Comparison of ENCODE assay signal across 8 cellular contexts in the genomic region with DNA sequence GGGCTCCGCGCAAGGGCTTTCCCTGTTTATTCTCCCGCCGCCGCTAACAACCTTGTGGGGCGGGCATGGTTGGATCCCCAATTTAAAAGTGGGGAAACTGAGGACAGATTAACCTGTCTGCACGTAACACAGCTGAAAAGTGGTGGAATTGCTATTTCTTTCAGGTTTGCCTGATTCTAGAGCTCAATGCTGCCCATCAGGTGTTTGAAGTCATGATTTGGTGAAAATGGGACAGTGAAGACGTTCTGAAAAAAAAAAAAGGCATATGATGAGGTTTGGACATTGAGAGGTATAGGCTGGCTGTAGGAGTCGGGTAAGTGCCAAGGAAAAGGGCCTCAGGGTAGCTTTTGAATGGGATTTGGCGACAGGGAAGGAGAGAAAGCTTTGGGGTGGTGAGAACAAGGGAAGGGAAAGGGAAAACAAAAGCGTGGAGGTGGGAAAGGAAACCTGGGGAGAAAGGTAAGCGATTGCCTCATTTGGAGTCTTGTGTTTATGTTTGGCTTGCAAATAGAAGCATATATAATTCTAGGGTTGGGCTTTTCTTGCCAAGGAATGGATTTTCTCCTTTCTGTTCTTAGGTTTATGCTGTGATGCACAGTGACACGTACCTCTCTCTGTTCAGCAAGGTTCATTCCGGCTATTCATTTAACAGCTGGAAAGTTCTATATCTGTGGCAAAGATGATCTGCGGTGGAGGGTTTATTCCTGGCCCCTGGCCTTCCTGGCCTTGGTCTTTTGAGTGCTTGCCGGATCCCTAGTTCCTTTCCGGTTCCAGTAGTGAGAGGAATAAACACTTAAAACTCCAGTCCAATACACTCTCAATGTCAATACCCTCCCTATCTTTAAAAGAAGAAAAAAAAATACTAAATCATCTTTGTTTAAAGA. TPM values are rescaled to one million over a fixed set of nuclear protein-coding genes. Genes with fewer than 3 reads are reported as not detected.
A peak's percentile ranks its signal among the peaks of the same experiment; 100 is the strongest.
DNase-seq lines count a peak whose midpoint lies in the region; ATAC-seq, FAIRE-seq and TF ChIP-seq lines count a peak whose summit lies in the region.

No MANE protein-coding gene starts in this region.

- peak overlapping the region; percentile 73 for H3K14ac ChIP-seq in IMR-90 (replicated peaks; ENCODE audit: low read depth, low read length)

- H3K9me1 ChIP-seq in IMR-90 (ENCODE audit: insufficient read depth, low read length) = peaks cover 3% of the 10 kb centered on the region; the same call in 1 of the 2 replicates

- BruUV-seq in IMR-90 (replicated peaks; lab: Mats Ljungman, UMichigan) = no TSS peak

- in situ Hi-C loops in IMR-90 (cut with MboI; ENCODE audit: low sequenced_read_pairs) = loop anchor here (25.0 kb wide), 1 partner anchor 521 kb away; no protein-coding TSS in a partner anchor

- TF ChIP-seq RAD21 in IMR-90 (IDR thresholded peaks at IDR 0.05; ENCODE audit: low read length) = no peak

- POLR2A ChIA-PET in IMR-90 (lab: Charles Lee; ENCODE audit: unreplicated experiment) = interaction anchor here (0.6 kb wide), 1 partner anchor 152 kb away, joined by 3 read pairs; no protein-coding TSS in a partner anchor

- H3K36me3 ChIP-seq in BLaER1 treated with 17β-estradiol and CSF1 and Interleukin-3, amounts not matched to agents 10 nM and 100 nM = no peaks in the 10 kb centered on the region
- H3K36me3 ChIP-seq in IMR-90 (ENCODE audit: control insufficient read depth, insufficient read depth, low read length) = no peaks in the 10 kb centered on the region
- no peaks in the 10 kb centered on the region for H3K36me3 ChIP-seq in bronchial epithelial cell (ENCODE audit: control insufficient read depth, insufficient read depth, low read length)
- H3K36me3 ChIP-seq in muscle layer of colon (ENCODE audit: insufficient read depth, low read length) = no peaks in the 10 kb centered on the region

- H2AK5ac ChIP-seq in IMR-90 (ENCODE audit: low read depth, low read length) = 0 out of 2 replicates have a peak overlapping the region, but pooled peaks have one; percentile 40

- TF ChIP-seq POLR2A in IMR-90 (IDR thresholded peaks at IDR 0.05; ENCODE audit: low read depth, low read length) = no peak

- H3K9me3 ChIP-seq in BLaER1 treated with 17β-estradiol and CSF1 and Interleukin-3, amounts not matched to agents 10 nM and 100 nM (replicated peaks in 1 of 11) = peaks cover 0 to 4% (median 0%) of the 10 kb centered on the region in 11 experiments; a peak in 3 of 22 replicates
- H3K9me3 ChIP-seq in IMR-90 (ENCODE audit: control insufficient read depth, insufficient read depth, low read length) (no peaks in the 10 kb centered on the region), muscle layer of colon (ENCODE audit: low read length) (no peaks in the 10 kb centered on the region)

- peak overlapping the region; percentile 74 for H4K5ac ChIP-seq in IMR-90 (ENCODE audit: low read depth, low read length)

- dilution Hi-C loops in IMR-90 (cut with HindIII; ENCODE audit: low sequenced_read_pairs, unreplicated experiment) = no loop called here

- no peak overlapping the region for H2BK15ac ChIP-seq in IMR-90 (ENCODE audit: low read depth, low read length)

- peak overlapping the region; percentile 6; the same call in 1 of the 2 replicates for H3K18ac ChIP-seq in IMR-90 (ENCODE audit: low read depth, low read length)

- peak overlapping the region; percentile 95 for H2AFZ ChIP-seq in IMR-90 (replicated peaks; ENCODE audit: low read length, poor library complexity)

- H3K27ac ChIP-seq in BLaER1 treated with 17β-estradiol and CSF1 and Interleukin-3, amounts not matched to agents 10 nM and 100 nM = peak overlapping the region; percentile 21 to 96 (median 95); a peak in 21 of 22 replicates
- H3K27ac ChIP-seq in IMR-90 (ENCODE audit: insufficient read depth, low read length) = no peak overlapping the region; the same call in 1 of the 2 replicates
- peak overlapping the region; percentile 84 for H3K27ac ChIP-seq in muscle layer of colon (ENCODE audit: low read depth, low read length)

- H2BK5ac ChIP-seq in IMR-90 (ENCODE audit: low read depth, low read length, poor library complexity, severe bottlenecking) = no peak overlapping the region

- H2AK9ac ChIP-seq in IMR-90 (replicated peaks; ENCODE audit: low read depth, low read length, poor library complexity) = peak overlapping the region; percentile 76

- FAIRE-seq in bronchial epithelial cell (lab: Jason Lieb, UNC) = no peak

- DNase-seq in IMR-90 = no peak
- no peak for DNase-seq in bronchial epithelial cell (ENCODE audit: low read depth)
- no peak for DNase-seq in activated CD4-positive, alpha-beta T cell treated with anti-CD3 and anti-CD28 coated beads, Interleukin-2, amount 50 U/mL, for 1 hour
- DNase-seq in mesenteric fat pad (ENCODE audit: low spot score) = no peak

- no peak overlapping the region for H2BK20ac ChIP-seq in IMR-90 (ENCODE audit: low read depth, low read length)

- H4K8ac ChIP-seq in IMR-90 (ENCODE audit: low read depth in 2 of 2, low read length in 2 of 2) = peak overlapping the region; percentile 49 to 95

- no peak for TF ChIP-seq CTCF in IMR-90 (conservative IDR thresholded peaks at IDR 0.05; ENCODE audit: low read depth, low read length)
- TF ChIP-seq CTCF in bronchial epithelial cell (IDR thresholded peaks at IDR 0.05; ENCODE audit: insufficient read depth, low read length, severe bottlenecking) = no peak

- H4K91ac ChIP-seq in IMR-90 (ENCODE audit: insufficient read depth, low read depth, low read length) = peak overlapping the region; percentile 66; the same call in 1 of the 2 replicates

- peaks cover 0 to 25% (median 15%) of the 10 kb centered on the region in 11 experiments; a peak in 12 of 22 replicates for H4K20me1 ChIP-seq in BLaER1 treated with 17β-estradiol and CSF1 and Interleukin-3, amounts not matched to agents 10 nM and 100 nM
- H4K20me1 ChIP-seq in IMR-90 (ENCODE audit: insufficient read depth, low read length) = peaks cover 4% of the 10 kb centered on the region

- H3K4ac ChIP-seq in IMR-90 (ENCODE audit: low read depth, low read length) = peak overlapping the region; percentile 89

- H3K79me1 ChIP-seq in IMR-90 (ENCODE audit: low read depth in 1 of 2, low read length in 2 of 2) = peaks cover 4 to 18% of the 10 kb centered on the region in 2 experiments; a peak in 2 of 4 replicates

- H3K4me2 ChIP-seq in BLaER1 treated with 17β-estradiol and CSF1 and Interleukin-3, amounts not matched to agents 10 nM and 100 nM = peak overlapping the region; percentile 89 to 100 (median 96)
- peak overlapping the region; percentile 93 for H3K4me2 ChIP-seq in IMR-90 (ENCODE audit: low read depth, low read length)

- intact Hi-C loops in IMR-90 (cut with micrococcal nuclease) = no loop called here

- 0% methylated on average over 9 of the region's 17 CpGs; no CpG with 5 or more reads in 1 of the 2 experiments for WGBS in IMR-90 (ENCODE audit: extremely low coverage in 2 of 2, insufficient read length in 1 of 2), 2 experiments

- H3K4me3 ChIP-seq in BLaER1 treated with 17β-estradiol and CSF1 and Interleukin-3, amounts not matched to agents 10 nM and 100 nM = peak overlapping the region; percentile 71 to 95 (median 90)
- H3K4me3 ChIP-seq in IMR-90 (ENCODE audit: insufficient read depth, low read depth, low read length) = peak overlapping the region; percentile 93
- H3K4me3 ChIP-seq in bronchial epithelial cell (ENCODE audit: low read depth, low read length) = peak overlapping the region; percentile 60
- H3K4me3 ChIP-seq in muscle layer of colon (ENCODE audit: low read depth in 1 of 2, low read length in 2 of 2) = peak overlapping the region; percentile 79 to 89

- H3K4me1 ChIP-seq in BLaER1 treated with 17β-estradiol and CSF1 and Interleukin-3, amounts not matched to agents 10 nM and 100 nM = peaks cover 26 to 47% (median 32%) of the 10 kb centered on the region in 10 experiments
- H3K4me1 ChIP-seq in IMR-90 (ENCODE audit: control insufficient read depth, insufficient read depth, low read length) (peaks cover 8% of the 10 kb centered on the region; the same call in 1 of the 2 replicates), muscle layer of colon (ENCODE audit: insufficient read depth, low read length) (peaks cover 26% of the 10 kb centered on the region)

- peak overlapping the region; percentile 95 for H3K23ac ChIP-seq in IMR-90 (ENCODE audit: low read depth, low read length)

- peak overlapping the region; percentile 2; the same call in 1 of the 2 replicates for H2BK120ac ChIP-seq in IMR-90 (ENCODE audit: low read depth, low read length)

- H3K56ac ChIP-seq in IMR-90 (ENCODE audit: extremely low read depth, insufficient read depth, low read length) = peak overlapping the region; percentile 53

- H3K9ac ChIP-seq in BLaER1 treated with 17β-estradiol and CSF1 and Interleukin-3, amounts not matched to agents 10 nM and 100 nM = peak overlapping the region; percentile 75 to 98 (median 95)
- H3K9ac ChIP-seq in IMR-90 (ENCODE audit: low read depth, low read length) = peak overlapping the region; percentile 76
- peak overlapping the region; percentile 71 for H3K9ac ChIP-seq in muscle layer of colon (ENCODE audit: low read length)

- H3K27me3 ChIP-seq in BLaER1 treated with 17β-estradiol and CSF1 and Interleukin-3, amounts not matched to agents 10 nM and 100 nM = no peaks in the 10 kb centered on the region
- H3K27me3 ChIP-seq in IMR-90 (ENCODE audit: control insufficient read depth, insufficient read depth, low read length) (no peaks in the 10 kb centered on the region), bronchial epithelial cell (ENCODE audit: control insufficient read depth, insufficient read depth, low read length) (no peaks in the 10 kb centered on the region), muscle layer of colon (ENCODE audit: control insufficient read depth in 1 of 2, insufficient read depth in 2 of 2, low read length in 2 of 2) (no peaks in the 10 kb centered on the region)

- ATAC-seq in IMR-90 (ENCODE audit: low read depth) = no peak
- no peak for ATAC-seq in GM18909 (IDR thresholded peaks at IDR 0.05; ENCODE audit: poor library complexity, unreplicated experiment)
- ATAC-seq in HG03354 (IDR thresholded peaks at IDR 0.05; ENCODE audit: poor library complexity, severe bottlenecking, unreplicated experiment) = no peak

- CTCF ChIA-PET in IMR-90 (lab: Yijun Ruan, JAX) = interaction anchor here (0.6 kb wide), 1 partner anchor 1072 kb away, joined by 3 read pairs; no protein-coding TSS in a partner anchor

TF ChIP-seq in IMR-90, 13 proteins besides CTCF, POLR2A, EP300 and RAD21:
- TF ChIP-seq, protein P1, sequence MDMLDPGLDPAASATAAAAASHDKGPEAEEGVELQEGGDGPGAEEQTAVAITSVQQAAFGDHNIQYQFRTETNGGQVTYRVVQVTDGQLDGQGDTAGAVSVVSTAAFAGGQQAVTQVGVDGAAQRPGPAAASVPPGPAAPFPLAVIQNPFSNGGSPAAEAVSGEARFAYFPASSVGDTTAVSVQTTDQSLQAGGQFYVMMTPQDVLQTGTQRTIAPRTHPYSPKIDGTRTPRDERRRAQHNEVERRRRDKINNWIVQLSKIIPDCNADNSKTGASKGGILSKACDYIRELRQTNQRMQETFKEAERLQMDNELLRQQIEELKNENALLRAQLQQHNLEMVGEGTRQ (IDR thresholded peaks at IDR 0.05; ENCODE audit: low read depth, low read length) = no peak

RNA-seq across cellular contexts. Expression of a gene that starts 2.4 kb away (rescaled TPM):
- total RNA-seq in IMR-90 (2012; rRNA removed) (24.2 and 27.6 TPM in 2 replicates), bronchial epithelial cell (7.6 and 15.6 TPM in 2 replicates), mesenteric fat pad (22.5 TPM)
- 16.1 and 21.7 TPM in 2 replicates for polyA plus RNA-seq in IMR-90 (2012; rRNA removed)
- polyA plus RNA-seq in IMR-90 (2012; cell fraction: cytosol; rRNA removed) = 6.4 and 16.5 TPM in 2 replicates
- 39.6 and 54.6 TPM in 2 replicates for polyA plus RNA-seq in IMR-90 (2012; cell fraction: nucleus; rRNA removed; ENCODE audit: low replicate concordance)
